Comparison of ENCODE assay signal across 8 cellular contexts in genomic region chr15:63597033-63597790, GRCh38. TPM values are rescaled to one million over a fixed set of nuclear protein-coding genes. Genes with fewer than 3 reads are reported as not detected.
DNase-seq lines count a peak whose midpoint lies in the region; ATAC-seq, FAIRE-seq and TF ChIP-seq lines count a peak whose summit lies in the region.

A gene with protein sequence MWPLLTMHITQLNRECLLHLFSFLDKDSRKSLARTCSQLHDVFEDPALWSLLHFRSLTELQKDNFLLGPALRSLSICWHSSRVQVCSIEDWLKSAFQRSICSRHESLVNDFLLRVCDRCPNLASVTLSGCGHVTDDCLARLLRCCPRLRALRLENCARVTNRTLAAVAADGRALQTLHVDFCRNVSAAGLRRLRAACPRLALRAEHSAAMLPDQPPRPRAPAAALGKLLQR (plus strand): TSS chr15:63597387. CDS start chr15:63597393, 6 bp downstream.

- peak in 1 of 2 donors; percentile 66 for TF ChIP-seq POLR2A in gastroesophageal sphincter (IDR thresholded peaks at IDR 0.05)
- TF ChIP-seq POLR2A in GM12892 (IDR thresholded peaks at IDR 0.05; ENCODE audit: low read depth, low read length), result no peak

- peak; percentile 47 for ATAC-seq in gastroesophageal sphincter
- no peak for ATAC-seq in HG03378 (IDR thresholded peaks at IDR 0.05; ENCODE audit: unreplicated experiment)
- no peak for ATAC-seq in HG03469 (IDR thresholded peaks at IDR 0.05; ENCODE audit: unreplicated experiment)

- H3K36me3 ChIP-seq in gastroesophageal sphincter (peaks cover 0 to 10% of the 10 kb centered on the region in 2 donors), rectal smooth muscle tissue (ENCODE audit: control insufficient read depth, insufficient read depth, low read length) (peaks cover 3% of the 10 kb centered on the region)

- H3K27ac ChIP-seq in RWPE1 (peak within 1 kb of the TSS; percentile 83), gastroesophageal sphincter (peak within 1 kb of the TSS; percentile 93 to 96 (median 94)), rectal smooth muscle tissue (ENCODE audit: low read depth, low read length) (peak within 1 kb of the TSS; percentile 97)

- TF ChIP-seq CTCF in RWPE1 (conservative IDR thresholded peaks at IDR 0.05; ENCODE audit: low read depth), result no peak
- no peak for TF ChIP-seq CTCF in gastroesophageal sphincter (IDR thresholded peaks at IDR 0.05)

- WGBS in gastroesophageal sphincter (ENCODE audit: low coverage in 1 of 2), 2 donors, result 13 to 17% methylated on average over 2 to 5 of the region's 23 CpGs

- no peak for FAIRE-seq in GM12892 (lab: Jason Lieb, UNC)

- H3K9ac ChIP-seq in rectal smooth muscle tissue (ENCODE audit: low read length), result peak within 1 kb of the TSS; percentile 71

- H3K27me3 ChIP-seq in gastroesophageal sphincter (no peaks in the 10 kb centered on the region), rectal smooth muscle tissue (ENCODE audit: control insufficient read depth, insufficient read depth, low read length) (no peaks in the 10 kb centered on the region)

- H3K4me3 ChIP-seq in gastroesophageal sphincter (peak within 1 kb of the TSS; percentile 29 to 76), rectal smooth muscle tissue (ENCODE audit: low read length) (peak within 1 kb of the TSS; percentile 82)

- H3K4me1 ChIP-seq in gastroesophageal sphincter, result peaks cover 9 to 78% (median 31%) of the 10 kb centered on the region in 3 donors
- H3K4me1 ChIP-seq in rectal smooth muscle tissue (ENCODE audit: control insufficient read depth, insufficient read depth, low read length), result peaks cover 29% of the 10 kb centered on the region

- CTCF ChIA-PET in RWPE1 (lab: Yijun Ruan, JAX), result interaction anchor here (1.0 kb wide), 1 partner anchor 24 kb away, joined by 3 read pairs; no protein-coding TSS in a partner anchor

- DNase-seq in DMS153 treated with DMSO at 0.1 percent for 48 hours (lab: John Stamatoyannopoulos, UW; ENCODE audit: unreplicated experiment), result peak; percentile 13
- no peak for DNase-seq in RWPE1 (ENCODE audit: low spot score)
- no peak for DNase-seq in GM12892 (ENCODE audit: insufficient read length)
- no peak for DNase-seq in stimulated activated naive CD4-positive, alpha-beta T cell treated with Interleukin-2 at 50 U/mL for 16 hours (lab: John Stamatoyannopoulos, UW)

- TF ChIP-seq EP300 in gastroesophageal sphincter (IDR thresholded peaks at IDR 0.05), result no peak

- no peaks in the 10 kb centered on the region for H3K9me3 ChIP-seq in gastroesophageal sphincter

- POLR2A ChIA-PET in RWPE1 (lab: Yijun Ruan, JAX; ENCODE audit: low non-redundant PET), result no interaction called here

RNA-seq across cellular contexts. Expression of the gene that starts here (rescaled TPM):
- 10 to 100 TPM; 16.1 to 68.9 (median 39.0) TPM for total RNA-seq in gastroesophageal sphincter
- polyA plus RNA-seq in GM12892 (2012; ENCODE audit: missing spikeins), result 0.40 TPM
